15 cellular contexts compared by ENCODE assay signal in genomic region chr6:133774356-133774755, GRCh38.
DNase-seq lines count a peak whose midpoint lies in the region; ATAC-seq and TF ChIP-seq lines count a peak whose summit lies in the region.
"Had no signal": no experiment of that assay in that cellular context is flagged by ENCODE, and none has a peak within 500 bp of the region (broad histone marks: within the 10 kb centered on the region; RNA-seq: fewer than 3 reads in every experiment).

No MANE protein-coding gene starts in this region.

- no peak overlapping the region for H3K9ac ChIP-seq in fibroblast of lung (ENCODE audit: insufficient read depth, low read length)
- H3K9ac ChIP-seq: neural progenitor cell had no signal

- H3K36me3 Mint-ChIP-seq in effector memory CD8-positive, alpha-beta T cell (ENCODE audit: insufficient read depth): no peaks in the 10 kb centered on the region
- H3K36me3 Mint-ChIP-seq: brain, neural progenitor cell had no signal

- H3K4me1 Mint-ChIP-seq in effector memory CD8-positive, alpha-beta T cell (ENCODE audit: low read depth in 2 of 2): no peaks in the 10 kb centered on the region
- H3K4me1 Mint-ChIP-seq: brain, neural progenitor cell had no signal

- no peak overlapping the region for H3K4me2 ChIP-seq in fibroblast of lung (ENCODE audit: extremely low read depth, insufficient read depth, low read length)
- H3K4me2 ChIP-seq: neural progenitor cell had no signal

- no peaks in the 10 kb centered on the region for H3K9me3 ChIP-seq in fibroblast of lung (ENCODE audit: control insufficient read depth, insufficient read depth, low read depth, low read length)
- H3K9me3 ChIP-seq: esophagus squamous epithelium, Peyer's patch had no signal

- TF ChIP-seq CTCF in RWPE1 (conservative IDR thresholded peaks at IDR 0.05; ENCODE audit: low read depth): no peak
- TF ChIP-seq CTCF in fibroblast of lung (conservative IDR thresholded peaks at IDR 0.05 in 1 of 2, IDR thresholded peaks at IDR 0.05 in 1 of 2; ENCODE audit: low read depth in 1 of 2, low read length in 2 of 2): no peak

- no peaks in the 10 kb centered on the region for H3K4me1 ChIP-seq in fibroblast of lung (ENCODE audit: control insufficient read depth, extremely low read depth, insufficient read depth, low read length)
- H3K4me1 ChIP-seq: esophagus squamous epithelium, neural progenitor cell, Peyer's patch had no signal

- H3K79me2 ChIP-seq in fibroblast of lung (ENCODE audit: control insufficient read depth, insufficient read depth, low read length): no peaks in the 10 kb centered on the region

- H3K9me3 Mint-ChIP-seq in effector memory CD8-positive, alpha-beta T cell: peaks cover 0 to 2% of the 10 kb centered on the region in 2 donors
- H3K9me3 Mint-ChIP-seq: brain, neural progenitor cell had no signal

- DNase-seq in A172 (ENCODE audit: low spot score) (peak; percentile 74), GM04504 (ENCODE audit: low read depth) (peak; percentile 15), RWPE1 (ENCODE audit: low spot score) (peak; percentile 15), fibroblast of lung (ENCODE audit: low read depth in 2 of 2) (peak; percentile 37 to 68), medulla oblongata (ENCODE audit: extremely low spot score) (no peak), NCI-H748 treated with DMSO at 0.1 percent for 48 hours (lab: John Stamatoyannopoulos, UW) (no peak)
- no peak for DNase-seq in effector memory CD8-positive, alpha-beta T cell
- DNase-seq in effector CD8-positive, alpha-beta T cell (lab: John Stamatoyannopoulos, UW): no peak
- DNase-seq: C1 segment of cervical spinal cord, esophagus squamous epithelium, kidney, Peyer's patch, WERI-Rb-1 had no signal

- no peak overlapping the region for H3K27ac ChIP-seq in RWPE1
- H3K27ac ChIP-seq in fibroblast of lung (ENCODE audit: insufficient read depth, low read length): no peak overlapping the region
- H3K27ac ChIP-seq: esophagus squamous epithelium, neural progenitor cell, Peyer's patch, WERI-Rb-1 had no signal

- POLR2A ChIA-PET in RWPE1 (lab: Yijun Ruan, JAX; ENCODE audit: low non-redundant PET): no interaction called here

- H2AFZ ChIP-seq in fibroblast of lung (ENCODE audit: low read length): peak overlapping the region; percentile 73
- H2AFZ ChIP-seq: neural progenitor cell had no signal

- no peak overlapping the region for H3K4me3 Mint-ChIP-seq in effector memory CD8-positive, alpha-beta T cell
- H3K4me3 Mint-ChIP-seq: brain, neural progenitor cell had no signal

- no peaks in the 10 kb centered on the region for H3K27me3 ChIP-seq in fibroblast of lung (ENCODE audit: control insufficient read depth, insufficient read depth, low read length)
- H3K27me3 ChIP-seq: esophagus squamous epithelium, neural progenitor cell, Peyer's patch had no signal

- H3K36me3 ChIP-seq in fibroblast of lung (ENCODE audit: control insufficient read depth, insufficient read depth, low read length): no peaks in the 10 kb centered on the region
- H3K36me3 ChIP-seq: esophagus squamous epithelium, neural progenitor cell, Peyer's patch, WERI-Rb-1 had no signal

- no peaks in the 10 kb centered on the region for H4K20me1 ChIP-seq in fibroblast of lung (ENCODE audit: control insufficient read depth, extremely low read depth, insufficient read depth, low read length)

- H3K27ac Mint-ChIP-seq in effector memory CD8-positive, alpha-beta T cell: no peak overlapping the region
- H3K27ac Mint-ChIP-seq: brain, neural progenitor cell had no signal

- CTCF ChIA-PET in RWPE1 (lab: Yijun Ruan, JAX): no interaction called here

- no peak for ATAC-seq in effector memory CD8-positive, alpha-beta T cell (replicated peaks)

- H3K27me3 Mint-ChIP-seq in effector memory CD8-positive, alpha-beta T cell: peaks cover 0 to 6% of the 10 kb centered on the region in 2 donors
- H3K27me3 Mint-ChIP-seq: brain had no signal

- no peak overlapping the region for H3K4me3 ChIP-seq in fibroblast of lung (replicated peaks in 1 of 4; ENCODE audit: control extremely low read depth in 1 of 4, insufficient read depth in 1 of 4, low read depth in 3 of 4, low read length in 4 of 4)
- H3K4me3 ChIP-seq: esophagus squamous epithelium, neural progenitor cell, Peyer's patch had no signal

Comparison
In these comparisons a context has a peak if more than half of its experiments do, and no peak if none do; other contexts are left out.
1. DNase-seq: peak in A172 (single experiment), GM04504 (single experiment), RWPE1 (single experiment) and fibroblast of lung (2 of 2); none in medulla oblongata (single experiment), NCI-H748 treated with DMSO at 0.1 percent for 48 hours (single experiment), effector memory CD8-positive, alpha-beta T cell (0 of 3) and effector CD8-positive, alpha-beta T cell (single experiment).